17 cellular contexts compared by ENCODE assay signal in the genomic region with DNA sequence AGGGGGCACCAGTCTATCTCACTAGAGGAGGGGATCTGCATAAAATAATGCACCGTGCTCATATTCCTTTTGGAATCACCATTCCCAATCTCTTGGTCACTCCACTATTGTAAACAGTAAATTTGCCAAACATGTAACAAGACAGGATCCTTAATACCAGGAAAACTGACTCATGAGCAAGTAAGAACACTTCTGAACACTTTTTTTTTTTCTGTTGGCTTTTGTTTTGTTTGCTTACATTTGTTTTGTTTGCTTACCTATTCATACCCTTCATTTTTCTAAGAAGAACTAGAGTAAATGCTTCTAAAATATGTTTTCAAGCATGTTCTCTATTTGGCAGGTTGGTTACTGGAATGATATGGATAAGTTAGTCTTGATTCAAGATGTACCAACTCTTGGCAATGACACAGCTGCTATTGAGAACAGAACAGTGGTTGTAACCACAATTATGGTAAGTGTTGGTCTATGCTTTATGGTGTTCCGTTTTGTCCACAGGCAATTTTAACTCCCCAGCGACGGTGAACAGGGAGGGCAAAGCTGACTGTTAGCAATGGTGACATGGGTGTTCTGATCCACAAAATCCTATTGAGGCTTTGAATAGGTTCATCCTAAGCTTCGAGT.
A peak's percentile ranks its signal among the peaks of the same experiment; 100 is the strongest.
DNase-seq lines count a peak whose midpoint lies in the region; ATAC-seq, FAIRE-seq and TF ChIP-seq lines count a peak whose summit lies in the region.
"Had no signal": no experiment of that assay in that cellular context is flagged by ENCODE, and none has a peak within 500 bp of the region (broad histone marks: within the 10 kb centered on the region; RNA-seq: fewer than 3 reads in every experiment).

No MANE protein-coding gene starts in this region.

- POLR2A ChIA-PET in GM12878 (lab: Charles Lee) = no interaction called here

- H3K9ac ChIP-seq in GM12878 (ENCODE audit: control insufficient read depth, insufficient read depth, low read length) = no peak overlapping the region

- TF ChIP-seq RAD21 in GM12878 (IDR thresholded peaks at IDR 0.05; ENCODE audit: insufficient read depth, low read depth, low read length) = no peak

- CTCF ChIA-PET in GM12878 (lab: Yijun Ruan, JAX) = no interaction called here

- no peak overlapping the region for H3K4me2 ChIP-seq in GM12878 (ENCODE audit: control insufficient read depth, insufficient read depth)

- H3K36me3 ChIP-seq in GM12878 (ENCODE audit: control insufficient read depth in 2 of 2, insufficient read depth in 2 of 2, low read length in 1 of 2) (no peaks in the 10 kb centered on the region), left lung (no peaks in the 10 kb centered on the region), gastroesophageal sphincter (no peaks in the 10 kb centered on the region)
- H3K36me3 ChIP-seq: pancreas, uterus had no signal

- WGBS in GM12878 (ENCODE audit: insufficient coverage, insufficient replicate concordance, low lambda C conversion rate, missing lambda C conversion rate) = 27% methylated on average over 5 of the region's 5 CpGs
- 69 to 85% methylated on average over 5 of the region's 5 CpGs for WGBS in gastroesophageal sphincter (ENCODE audit: low coverage in 1 of 2), 2 donors

- peak; percentile 82 for FAIRE-seq in GM12878 (lab: Jason Lieb, UNC)

- H3K4me1 ChIP-seq in GM12878 (ENCODE audit: control insufficient read depth, insufficient read depth, low read length) = no peaks in the 10 kb centered on the region
- no peaks in the 10 kb centered on the region for H3K4me1 ChIP-seq in left lung
- H3K4me1 ChIP-seq in gastroesophageal sphincter = no peaks in the 10 kb centered on the region
- H3K4me1 ChIP-seq: pancreas, uterus had no signal

- SMC1A ChIA-PET in GM12878 (lab: Charles Lee; ENCODE audit: uncharacterized antibody, unreplicated experiment) = no interaction called here

- DNase-seq in DMS153 (lab: John Stamatoyannopoulos, UW) = peak; percentile 42
- DNase-seq in LHCN-M2 (ENCODE audit: low read depth) = peak; percentile 60
- no peak for DNase-seq in GM12878 (ENCODE audit: low read depth, low spot score)
- no peak for DNase-seq in left lung
- no peak for DNase-seq in activated CD4-positive, alpha-beta T cell treated with anti-CD3 and anti-CD28 coated beads for 48 hours
- no peak for DNase-seq in NCI-H226
- no peak for DNase-seq in activated CD4-positive, alpha-beta T cell treated with anti-CD3 and anti-CD28 coated beads, Interleukin-2, amount 50 U/mL, for 4 hours
- DNase-seq: activated naive CD8-positive, alpha-beta T cell treated with anti-CD3 and anti-CD28 coated beads for 36 hours; activated T-cell treated with anti-CD3 and anti-CD28 coated beads, Interleukin-2, amount 50 U/mL, for 72 hours; cerebellar nuclear complex; GDM1; GOT3; pancreas; RPMI8226; stimulated activated CD4-positive, alpha-beta T cell treated with anti-CD3 and anti-CD28 coated beads, Interleukin-4, amount 100 ng/mL, for 1 hour; uterus had no signal

- H3K27ac ChIP-seq in GM12878 (ENCODE audit: control insufficient read depth, insufficient read depth) = no peak overlapping the region
- H3K27ac ChIP-seq in left lung = no peak overlapping the region
- no peak overlapping the region for H3K27ac ChIP-seq in gastroesophageal sphincter
- H3K27ac ChIP-seq: pancreas, uterus had no signal

- BruUV-seq in GM12878 (replicated peaks; lab: Mats Ljungman, UMichigan) = no TSS peak

- H3K4me3 ChIP-seq in GM12878 (no peak overlapping the region), left lung (no peak overlapping the region), gastroesophageal sphincter (no peak overlapping the region)
- H3K4me3 ChIP-seq: pancreas, uterus had no signal

- H3K27me3 ChIP-seq in GM12878 (replicated peaks in 1 of 2; ENCODE audit: control insufficient read depth in 2 of 2, insufficient read depth in 2 of 2, low read length in 1 of 2) = no peaks in the 10 kb centered on the region
- no peaks in the 10 kb centered on the region for H3K27me3 ChIP-seq in left lung
- no peaks in the 10 kb centered on the region for H3K27me3 ChIP-seq in gastroesophageal sphincter
- H3K27me3 ChIP-seq: pancreas, uterus had no signal

- H4K20me1 ChIP-seq in GM12878 (ENCODE audit: control insufficient read depth, insufficient read depth) = 0 out of 2 replicates have a peak, but pooled peaks cover 3% of the 10 kb centered on the region

- ATAC-seq in GM12878 = no peak
- peak; percentile 89 for ATAC-seq in left lung
- ATAC-seq in gastroesophageal sphincter = no peak
- ATAC-seq: activated T-cell treated with anti-CD3 and anti-CD28 coated beads, Interleukin-2, amount 50 U/mL, for 72 hours; pancreas had no signal

- H3K9me3 ChIP-seq in GM12878 (replicated peaks; ENCODE audit: control insufficient read depth, insufficient read depth, low read length) (no peaks in the 10 kb centered on the region), left lung (no peaks in the 10 kb centered on the region), gastroesophageal sphincter (no peaks in the 10 kb centered on the region)
- H3K9me3 ChIP-seq: pancreas, uterus had no signal

- intact Hi-C loops in GM12878 (cut with micrococcal nuclease; ENCODE audit: unreplicated experiment) = no loop called here
- intact Hi-C loops in left lung (cut with DNase I) = no loop called here

- H3K79me2 ChIP-seq in GM12878 (ENCODE audit: control insufficient read depth, insufficient read depth, low read length) = no peaks in the 10 kb centered on the region

- RAD21 ChIA-PET in GM12878 (lab: Charles Lee; ENCODE audit: unreplicated experiment) = no interaction called here

- TF ChIP-seq EP300 in GM12878 (IDR thresholded peaks at IDR 0.05; ENCODE audit: borderline replicate concordance in 1 of 2, control insufficient read depth in 1 of 2, low read depth in 2 of 2, low read length in 2 of 2) (no peak), gastroesophageal sphincter (IDR thresholded peaks at IDR 0.05) (no peak)

- in situ Hi-C loops in GM12878 (cut with MboI) = no loop called here

- no peak for TF ChIP-seq POLR2A in GM12878 (IDR thresholded peaks at IDR 0.05; ENCODE audit: low read depth, low read length)
- TF ChIP-seq POLR2A in gastroesophageal sphincter (IDR thresholded peaks at IDR 0.05) = no peak

- TF ChIP-seq CTCF in GM12878 (IDR thresholded peaks at IDR 0.05 in 2 of 3, conservative IDR thresholded peaks at IDR 0.05 in 1 of 3; ENCODE audit: control insufficient read depth in 2 of 3, extremely low read depth in 1 of 3, insufficient read depth in 1 of 3, low read depth in 3 of 3, low read length in 3 of 3) (no peak), left lung (IDR thresholded peaks at IDR 0.05) (no peak), gastroesophageal sphincter (IDR thresholded peaks at IDR 0.05) (no peak)

- no peak overlapping the region for H2AFZ ChIP-seq in GM12878 (ENCODE audit: control insufficient read depth, low read depth, low read length)

TF ChIP-seq in GM12878, 131 proteins besides CTCF, POLR2A, EP300 and RAD21:
- TF ChIP-seq ATF7 (IDR thresholded peaks at IDR 0.05; ENCODE audit: low read depth) (no peak), ZNF24 (IDR thresholded peaks at IDR 0.05) (no peak), EED (IDR thresholded peaks at IDR 0.05; ENCODE audit: low read depth) (no peak), BHLHE40 (IDR thresholded peaks at IDR 0.05; ENCODE audit: borderline replicate concordance in 1 of 2, low read depth in 2 of 2, low read length in 1 of 2) (no peak), POLR2AphosphoS2 (IDR thresholded peaks at IDR 0.05; ENCODE audit: low read depth, low read length) (no peak), ZNF622 (IDR thresholded peaks at IDR 0.05) (no peak), IKZF2 (IDR thresholded peaks at IDR 0.05) (no peak), SREBF1 (IDR thresholded peaks at IDR 0.05; ENCODE audit: low read length) (no peak), CHD2 (IDR thresholded peaks at IDR 0.05; ENCODE audit: borderline replicate concordance, low read depth, low read length) (no peak), EGR1 (IDR thresholded peaks at IDR 0.05; ENCODE audit: borderline replicate concordance in 1 of 2, low read depth in 2 of 2, low read length in 2 of 2) (no peak)
- TF ChIP-seq, protein P1, sequence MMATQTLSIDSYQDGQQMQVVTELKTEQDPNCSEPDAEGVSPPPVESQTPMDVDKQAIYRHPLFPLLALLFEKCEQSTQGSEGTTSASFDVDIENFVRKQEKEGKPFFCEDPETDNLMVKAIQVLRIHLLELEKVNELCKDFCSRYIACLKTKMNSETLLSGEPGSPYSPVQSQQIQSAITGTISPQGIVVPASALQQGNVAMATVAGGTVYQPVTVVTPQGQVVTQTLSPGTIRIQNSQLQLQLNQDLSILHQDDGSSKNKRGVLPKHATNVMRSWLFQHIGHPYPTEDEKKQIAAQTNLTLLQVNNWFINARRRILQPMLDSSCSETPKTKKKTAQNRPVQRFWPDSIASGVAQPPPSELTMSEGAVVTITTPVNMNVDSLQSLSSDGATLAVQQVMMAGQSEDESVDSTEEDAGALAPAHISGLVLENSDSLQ (IDR thresholded peaks at IDR 0.05) = no peak

Comparison
In these comparisons a context has a peak if more than half of its experiments do, and no peak if none do; other contexts are left out.
1. DNase-seq: peak in DMS153 (single experiment) and LHCN-M2 (single experiment); none in GM12878 (single experiment), left lung (0 of 2), activated CD4-positive, alpha-beta T cell treated with anti-CD3 and anti-CD28 coated beads for 48 hours (single experiment), NCI-H226 (single experiment) and activated CD4-positive, alpha-beta T cell treated with anti-CD3 and anti-CD28 coated beads, Interleukin-2, amount 50 U/mL, for 4 hours (0 of 2).